In genomic region chrX:70196961-70197805, GRCh38 we compare ENCODE assay signal across 8 cellular contexts. TPM values are rescaled to one million over a fixed set of nuclear protein-coding genes. Genes with fewer than 3 reads are reported as not detected.
DNase-seq lines count a peak whose midpoint lies in the region; ATAC-seq and TF ChIP-seq lines count a peak whose summit lies in the region.

No MANE protein-coding gene starts in this region.

- no peaks in the 10 kb centered on the region for H3K4me1 Mint-ChIP-seq in glutamatergic neuron (ENCODE audit: low read depth, unreplicated experiment)

- peak; percentile 55 for DNase-seq in COLO668 (lab: John Stamatoyannopoulos, UW; ENCODE audit: unreplicated experiment)
- peak; percentile 78 for DNase-seq in HT-29 (ENCODE audit: low spot score)
- DNase-seq in RPMI8226, result peak; percentile 76
- DNase-seq in activated effector memory CD4-positive, alpha-beta T cell treated with Interleukin-2 at 50 U/mL for 16 hours, result peak; percentile 28
- DNase-seq in glutamatergic neuron, result peak; percentile 54
- DNase-seq in stimulated activated CD4-positive, alpha-beta T cell treated with anti-CD3 and anti-CD28 coated beads, Interleukin-12 subunit alpha, Interleukin-12 subunit beta, amount 100 ng/mL, for 48 hours (ENCODE audit: low read depth in 2 of 3, low spot score in 1 of 3), result peak; percentile 31 to 88 (median 35)
- DNase-seq in 8988T, result no peak

- H3K27ac Mint-ChIP-seq in glutamatergic neuron (ENCODE audit: unreplicated experiment), result no peak overlapping the region

- H3K36me3 Mint-ChIP-seq in glutamatergic neuron (ENCODE audit: unreplicated experiment), result no peaks in the 10 kb centered on the region

- ATAC-seq in GM19351 (IDR thresholded peaks at IDR 0.05; ENCODE audit: unreplicated experiment), result peak; percentile 95

- H3K9me3 Mint-ChIP-seq in glutamatergic neuron (ENCODE audit: unreplicated experiment), result no peaks in the 10 kb centered on the region

- peak; percentile 78 for TF ChIP-seq CTCF in glutamatergic neuron (IDR thresholded peaks at IDR 0.05; ENCODE audit: partially characterized antibody, unreplicated experiment)

- no peak overlapping the region for H3K4me3 Mint-ChIP-seq in glutamatergic neuron (ENCODE audit: unreplicated experiment)

- H3K27me3 Mint-ChIP-seq in glutamatergic neuron (ENCODE audit: unreplicated experiment), result no peaks in the 10 kb centered on the region

RNA-seq across cellular contexts. Expression of gene DGAT2L6, which starts 19.9 kb away (rescaled TPM):
- total RNA-seq in HT-29 (2014; rRNA removed; shearing (Covaris generic)), result not detected in 2 replicates
- total RNA-seq in glutamatergic neuron (ENCODE audit: unreplicated experiment), result not detected

RNA-seq across cellular contexts. Expression of gene AWAT1, which starts 37.3 kb away (rescaled TPM):
- not detected in 2 replicates for total RNA-seq in HT-29 (2014; rRNA removed; shearing (Covaris generic))
- not detected for total RNA-seq in glutamatergic neuron (ENCODE audit: unreplicated experiment)
